Comparison of ENCODE assay signal across 17 cellular contexts in genomic region chr19:35220315-35220921, GRCh38. TPM values are rescaled to one million over a fixed set of nuclear protein-coding genes. Genes with fewer than 3 reads are reported as not detected.
DNase-seq lines count a peak whose midpoint lies in the region; ATAC-seq, FAIRE-seq and TF ChIP-seq lines count a peak whose summit lies in the region.
"Had no signal": no experiment of that assay in that cellular context is flagged by ENCODE, and none has a peak within 500 bp of the region (broad histone marks: within the 10 kb centered on the region; RNA-seq: fewer than 3 reads in every experiment).

No MANE protein-coding gene starts in this region.

- no peak for TF ChIP-seq POLR2A in endothelial cell of umbilical vein (IDR thresholded peaks at IDR 0.05; ENCODE audit: low read depth, low read length)

- ATAC-seq in activated T-cell treated with anti-CD3 and anti-CD28 coated beads, Interleukin-2, amount 50 U/mL, for 72 hours (replicated peaks in 1 of 2), result no peak

- intact Hi-C loops in endothelial cell of umbilical vein (cut with micrococcal nuclease), result no loop called here
- intact Hi-C loops in activated T-helper 1 cell treated with anti-CD3 and anti-CD28 coated beads, Interleukin-12 subunit alpha, Interleukin-12 subunit beta, Interleukin-2, Interleukin-4 antibody, amounts not matched to agents 30 ng/mL and 10 ng/mL and 1 ng/mL, durations not matched to agents 14 hours and 24 hours and 36 hours (cut with micrococcal nuclease), result no loop called here
- intact Hi-C loops in posterior cingulate gyrus (cut with DNase I), result no loop called here

- peaks cover 13% of the 10 kb centered on the region for H3K9me3 Mint-ChIP-seq in activated T-cell treated with anti-CD3 and anti-CD28 coated beads, Interleukin-2, amount 50 U/mL, for 24 hours
- H3K9me3 Mint-ChIP-seq in activated T-cell treated with anti-CD3 and anti-CD28 coated beads, Interleukin-2, amount 50 U/mL, for 72 hours, result peaks cover 7 to 8% of the 10 kb centered on the region in 2 donors
- H3K9me3 Mint-ChIP-seq in activated T-helper 1 cell treated with anti-CD3 and anti-CD28 coated beads, Interleukin-12 subunit alpha, Interleukin-12 subunit beta, Interleukin-2, Interleukin-4 antibody, amounts not matched to agents 30 ng/mL and 10 ng/mL and 1 ng/mL, durations not matched to agents 14 hours and 24 hours and 36 hours, result peaks cover 5% of the 10 kb centered on the region

- no peak overlapping the region for H3K9ac ChIP-seq in endothelial cell of umbilical vein (replicated peaks; ENCODE audit: extremely low read depth, insufficient read depth, low read length)
- no peak overlapping the region for H3K9ac ChIP-seq in rectal smooth muscle tissue (ENCODE audit: low read length)

- no peaks in the 10 kb centered on the region for H3K36me3 Mint-ChIP-seq in activated T-cell treated with anti-CD3 and anti-CD28 coated beads, Interleukin-2, amount 50 U/mL, for 24 hours (ENCODE audit: low read depth)
- H3K36me3 Mint-ChIP-seq in activated T-cell treated with anti-CD3 and anti-CD28 coated beads, Interleukin-2, amount 50 U/mL, for 72 hours (ENCODE audit: insufficient read depth in 2 of 2), result peaks cover 10 to 13% of the 10 kb centered on the region in 2 donors
- H3K36me3 Mint-ChIP-seq in activated T-helper 1 cell treated with anti-CD3 and anti-CD28 coated beads, Interleukin-12 subunit alpha, Interleukin-12 subunit beta, Interleukin-2, Interleukin-4 antibody, amounts not matched to agents 30 ng/mL and 10 ng/mL and 1 ng/mL, durations not matched to agents 14 hours and 24 hours and 36 hours (ENCODE audit: low read depth), result no peaks in the 10 kb centered on the region

- FAIRE-seq in endothelial cell of umbilical vein (lab: Jason Lieb, UNC), result no peak

- no peak for TF ChIP-seq CTCF in endothelial cell of umbilical vein (IDR thresholded peaks at IDR 0.05; ENCODE audit: extremely low read depth in 1 of 2, insufficient read depth in 1 of 2, low read depth in 1 of 2, low read length in 2 of 2)

- no peak overlapping the region for H3K4me2 ChIP-seq in endothelial cell of umbilical vein (ENCODE audit: insufficient read depth, low read length)

- H3K4me1 ChIP-seq in endothelial cell of umbilical vein (ENCODE audit: control insufficient read depth, extremely low read depth, insufficient read depth, low read length), result no peaks in the 10 kb centered on the region
- H3K4me1 ChIP-seq in rectal smooth muscle tissue (ENCODE audit: control insufficient read depth, insufficient read depth, low read length), result no peaks in the 10 kb centered on the region
- H3K4me1 ChIP-seq: Peyer's patch, tibial artery had no signal

- no peak overlapping the region for H3K4me3 Mint-ChIP-seq in activated T-cell treated with anti-CD3 and anti-CD28 coated beads, Interleukin-2, amount 50 U/mL, for 24 hours
- H3K4me3 Mint-ChIP-seq in activated T-cell treated with anti-CD3 and anti-CD28 coated beads, Interleukin-2, amount 50 U/mL, for 72 hours, result no peak overlapping the region
- no peak overlapping the region for H3K4me3 Mint-ChIP-seq in activated T-helper 1 cell treated with anti-CD3 and anti-CD28 coated beads, Interleukin-12 subunit alpha, Interleukin-12 subunit beta, Interleukin-2, Interleukin-4 antibody, amounts not matched to agents 30 ng/mL and 10 ng/mL and 1 ng/mL, durations not matched to agents 14 hours and 24 hours and 36 hours
- H3K4me3 Mint-ChIP-seq: dendritic cell treated with granulocyte-macrophage colony-stimulating factor and Interleukin-4, amounts not matched to agents 40 ng/mL and 50 ng/mL, for 4 days; neural crest cell had no signal

- H2AFZ ChIP-seq in endothelial cell of umbilical vein (ENCODE audit: low read depth, low read length), result no peak overlapping the region

- no peaks in the 10 kb centered on the region for H3K79me2 ChIP-seq in endothelial cell of umbilical vein (ENCODE audit: control insufficient read depth, insufficient read depth, low read length)

- no peaks in the 10 kb centered on the region for H3K36me3 ChIP-seq in endothelial cell of umbilical vein (ENCODE audit: control insufficient read depth in 2 of 2, extremely low read depth in 1 of 2, insufficient read depth in 2 of 2, low read length in 2 of 2)
- H3K36me3 ChIP-seq in rectal smooth muscle tissue (ENCODE audit: control insufficient read depth, insufficient read depth, low read length), result no peaks in the 10 kb centered on the region
- H3K36me3 ChIP-seq: Peyer's patch, tibial artery had no signal

- peaks cover 42% of the 10 kb centered on the region for H3K4me1 Mint-ChIP-seq in activated T-cell treated with anti-CD3 and anti-CD28 coated beads, Interleukin-2, amount 50 U/mL, for 24 hours (ENCODE audit: low read depth)
- H3K4me1 Mint-ChIP-seq in activated T-cell treated with anti-CD3 and anti-CD28 coated beads, Interleukin-2, amount 50 U/mL, for 72 hours (ENCODE audit: low read depth), result peaks cover 17% of the 10 kb centered on the region
- peaks cover 16% of the 10 kb centered on the region for H3K4me1 Mint-ChIP-seq in activated T-helper 1 cell treated with anti-CD3 and anti-CD28 coated beads, Interleukin-12 subunit alpha, Interleukin-12 subunit beta, Interleukin-2, Interleukin-4 antibody, amounts not matched to agents 30 ng/mL and 10 ng/mL and 1 ng/mL, durations not matched to agents 14 hours and 24 hours and 36 hours (ENCODE audit: low read depth)
- H3K4me1 Mint-ChIP-seq: neural crest cell had no signal

- no peak overlapping the region for H3K4me3 ChIP-seq in endothelial cell of umbilical vein (replicated peaks in 1 of 3; ENCODE audit: insufficient read depth in 1 of 3, low read depth in 1 of 3, low read length in 3 of 3)
- peak overlapping the region; percentile 8 for H3K4me3 ChIP-seq in rectal smooth muscle tissue (ENCODE audit: low read length)
- H3K4me3 ChIP-seq: Peyer's patch, tibial artery had no signal

- dilution Hi-C loops in endothelial cell of umbilical vein (cut with MboI; ENCODE audit: extremely low pct_ligation_motif_present, low sequenced_read_pairs), result no loop called here

- no peak overlapping the region for H3K27ac Mint-ChIP-seq in activated T-cell treated with anti-CD3 and anti-CD28 coated beads, Interleukin-2, amount 50 U/mL, for 24 hours
- no peak overlapping the region for H3K27ac Mint-ChIP-seq in activated T-cell treated with anti-CD3 and anti-CD28 coated beads, Interleukin-2, amount 50 U/mL, for 72 hours
- H3K27ac Mint-ChIP-seq in activated T-helper 1 cell treated with anti-CD3 and anti-CD28 coated beads, Interleukin-12 subunit alpha, Interleukin-12 subunit beta, Interleukin-2, Interleukin-4 antibody, amounts not matched to agents 30 ng/mL and 10 ng/mL and 1 ng/mL, durations not matched to agents 14 hours and 24 hours and 36 hours, result no peak overlapping the region
- H3K27ac Mint-ChIP-seq: dendritic cell treated with granulocyte-macrophage colony-stimulating factor and Interleukin-4, amounts not matched to agents 40 ng/mL and 50 ng/mL, for 4 days had no signal

- POLR2A ChIA-PET in endothelial cell of umbilical vein (lab: Charles Lee), result no interaction called here

- H4K20me1 ChIP-seq in endothelial cell of umbilical vein (replicated peaks; ENCODE audit: control insufficient read depth, extremely low read depth, insufficient read depth, low read length), result no peaks in the 10 kb centered on the region

- no peaks in the 10 kb centered on the region for H3K27me3 Mint-ChIP-seq in activated T-cell treated with anti-CD3 and anti-CD28 coated beads, Interleukin-2, amount 50 U/mL, for 24 hours
- H3K27me3 Mint-ChIP-seq in activated T-cell treated with anti-CD3 and anti-CD28 coated beads, Interleukin-2, amount 50 U/mL, for 72 hours (ENCODE audit: low read depth), result no peaks in the 10 kb centered on the region
- H3K27me3 Mint-ChIP-seq in activated T-helper 1 cell treated with anti-CD3 and anti-CD28 coated beads, Interleukin-12 subunit alpha, Interleukin-12 subunit beta, Interleukin-2, Interleukin-4 antibody, amounts not matched to agents 30 ng/mL and 10 ng/mL and 1 ng/mL, durations not matched to agents 14 hours and 24 hours and 36 hours (ENCODE audit: insufficient read depth), result peaks cover 1% of the 10 kb centered on the region

- H3K27me3 ChIP-seq in endothelial cell of umbilical vein (ENCODE audit: control insufficient read depth in 2 of 2, insufficient read depth in 2 of 2, low read length in 2 of 2) (peaks cover 0 to 2% of the 10 kb centered on the region in 2 experiments), rectal smooth muscle tissue (ENCODE audit: control insufficient read depth, insufficient read depth, low read length) (no peaks in the 10 kb centered on the region)
- H3K27me3 ChIP-seq: Peyer's patch had no signal

- no peaks in the 10 kb centered on the region for H3K9me1 ChIP-seq in endothelial cell of umbilical vein (replicated peaks; ENCODE audit: control insufficient read depth, extremely low read depth, insufficient read depth, low read length)

- DNase-seq in activated T-cell treated with anti-CD3 and anti-CD28 coated beads, Interleukin-2, amount 50 U/mL, for 24 hours, result peak; percentile 24
- no peak for DNase-seq in activated T-cell treated with anti-CD3 and anti-CD28 coated beads, Interleukin-2, amount 50 U/mL, for 72 hours
- peak; percentile 65 for DNase-seq in NCI-H226
- DNase-seq in endothelial cell of umbilical vein (ENCODE audit: low read depth, low spot score), result peak; percentile 9
- DNase-seq in activated T-helper 1 cell treated with anti-CD3 and anti-CD28 coated beads, Interleukin-12 subunit alpha, Interleukin-12 subunit beta, Interleukin-2, Interleukin-4 antibody, amounts not matched to agents 30 ng/mL and 10 ng/mL and 1 ng/mL, durations not matched to agents 14 hours and 24 hours and 36 hours (ENCODE audit: low spot score), result no peak
- no peak for DNase-seq in GM19240 (ENCODE audit: insufficient read length, low spot score)
- DNase-seq in posterior cingulate gyrus, result no peak
- DNase-seq: activated CD4-positive, CD25-positive, alpha-beta regulatory T cell; NCI-H187; NCI-H526 treated with DMSO at 0.1 percent for 48 hours; stimulated activated CD4-positive, alpha-beta T cell treated with anti-CD3 and anti-CD28 coated beads, Interleukin-4, amount 100 ng/mL, for 1 hour; tibial artery had no signal

- BruUV-seq in endothelial cell of umbilical vein (replicated peaks; lab: Mats Ljungman, UMichigan), result no TSS peak

- H3K27ac ChIP-seq in endothelial cell of umbilical vein (ENCODE audit: insufficient read depth, low read depth, low read length), result no peak overlapping the region
- H3K27ac ChIP-seq in rectal smooth muscle tissue (ENCODE audit: low read depth, low read length), result no peak overlapping the region
- H3K27ac ChIP-seq: Peyer's patch, tibial artery had no signal

- CTCF ChIA-PET in endothelial cell of umbilical vein (lab: Charles Lee), result no interaction called here

- no peaks in the 10 kb centered on the region for H3K9me3 ChIP-seq in endothelial cell of umbilical vein (replicated peaks; ENCODE audit: control insufficient read depth, insufficient read depth, low read length)
- H3K9me3 ChIP-seq: Peyer's patch had no signal

RNA-seq across cellular contexts. Expression of gene FAM187B, which starts 8.1 kb away (rescaled TPM):
- not detected for total RNA-seq in activated T-cell treated with anti-CD3 and anti-CD28 coated beads, Interleukin-2, amount 50 U/mL, for 72 hours
- total RNA-seq in endothelial cell of umbilical vein, result not detected in 2 replicates
- not detected in 2 replicates for polyA plus RNA-seq in endothelial cell of umbilical vein
- polyA plus RNA-seq in endothelial cell of umbilical vein (2011; cell fraction: cytosol; rRNA removed), result not detected in 2 replicates
- polyA plus RNA-seq in endothelial cell of umbilical vein (2011; cell fraction: nucleus; rRNA removed), result not detected in 2 replicates
- not detected in 2 replicates for polyA plus RNA-seq in endothelial cell of umbilical vein (2012)
- not detected in 2 replicates for polyA minus RNA-seq in endothelial cell of umbilical vein
- not detected for polyA minus RNA-seq in endothelial cell of umbilical vein (2011; cell fraction: cytosol; rRNA and poly(A)+ RNA removed)
- not detected in 2 replicates for polyA minus RNA-seq in endothelial cell of umbilical vein (2011; cell fraction: nucleus; rRNA and poly(A)+ RNA removed)
- not detected in 2 replicates for total RNA-seq in activated T-helper 1 cell treated with anti-CD3 and anti-CD28 coated beads, Interleukin-12 subunit alpha, Interleukin-12 subunit beta, Interleukin-2, Interleukin-4 antibody, amounts not matched to agents 30 ng/mL and 10 ng/mL and 1 ng/mL, durations not matched to agents 14 hours and 24 hours and 36 hours
- total RNA-seq: lower leg skin, neural crest cell, Peyer's patch had no signal

RNA-seq across cellular contexts. Expression of gene LSR, which starts 28.4 kb away (rescaled TPM):
- total RNA-seq in activated T-cell treated with anti-CD3 and anti-CD28 coated beads, Interleukin-2, amount 50 U/mL, for 72 hours, result 10 to 100 TPM; 24.2 to 41.1 TPM
- total RNA-seq in endothelial cell of umbilical vein, result 0.74 and 1.0 TPM in 2 replicates
- 0.76 and 0.94 TPM in 2 replicates for polyA plus RNA-seq in endothelial cell of umbilical vein
- polyA plus RNA-seq in endothelial cell of umbilical vein (2011; cell fraction: cytosol; rRNA removed), result 0.43 and 0.58 TPM in 2 replicates
- polyA plus RNA-seq in endothelial cell of umbilical vein (2011; cell fraction: nucleus; rRNA removed), result 0.12 and 0.20 TPM in 2 replicates
- polyA plus RNA-seq in endothelial cell of umbilical vein (2012), result 0.37 and 0.71 TPM in 2 replicates
- polyA minus RNA-seq in endothelial cell of umbilical vein, result 0.22 and 0.47 TPM in 2 replicates
- polyA minus RNA-seq in endothelial cell of umbilical vein (2011; cell fraction: cytosol; rRNA and poly(A)+ RNA removed), result 45.3 TPM
- 0.34 TPM in 1 of 2 replicates, not detected in the other for polyA minus RNA-seq in endothelial cell of umbilical vein (2011; cell fraction: nucleus; rRNA and poly(A)+ RNA removed)
- 2.7 and 4.0 TPM in 2 replicates for total RNA-seq in activated T-helper 1 cell treated with anti-CD3 and anti-CD28 coated beads, Interleukin-12 subunit alpha, Interleukin-12 subunit beta, Interleukin-2, Interleukin-4 antibody, amounts not matched to agents 30 ng/mL and 10 ng/mL and 1 ng/mL, durations not matched to agents 14 hours and 24 hours and 36 hours

RNA-seq across cellular contexts. Expression of gene USF2, which starts 48.3 kb away (rescaled TPM):
- 100 to 1,000 TPM; 202 to 212 TPM for total RNA-seq in activated T-cell treated with anti-CD3 and anti-CD28 coated beads, Interleukin-2, amount 50 U/mL, for 72 hours
- 76.8 and 85.8 TPM in 2 replicates for total RNA-seq in endothelial cell of umbilical vein
- 75.0 and 80.5 TPM in 2 replicates for polyA plus RNA-seq in endothelial cell of umbilical vein
- polyA plus RNA-seq in endothelial cell of umbilical vein (2011; cell fraction: cytosol; rRNA removed), result 53.8 and 74.8 TPM in 2 replicates
- 115 and 123 TPM in 2 replicates for polyA plus RNA-seq in endothelial cell of umbilical vein (2011; cell fraction: nucleus; rRNA removed)
- polyA plus RNA-seq in endothelial cell of umbilical vein (2012), result 61.5 and 72.4 TPM in 2 replicates
- 39.8 and 71.2 TPM in 2 replicates for polyA minus RNA-seq in endothelial cell of umbilical vein
- polyA minus RNA-seq in endothelial cell of umbilical vein (2011; cell fraction: cytosol; rRNA and poly(A)+ RNA removed), result 63.2 TPM
- 24.9 and 34.6 TPM in 2 replicates for polyA minus RNA-seq in endothelial cell of umbilical vein (2011; cell fraction: nucleus; rRNA and poly(A)+ RNA removed)
- total RNA-seq in activated T-helper 1 cell treated with anti-CD3 and anti-CD28 coated beads, Interleukin-12 subunit alpha, Interleukin-12 subunit beta, Interleukin-2, Interleukin-4 antibody, amounts not matched to agents 30 ng/mL and 10 ng/mL and 1 ng/mL, durations not matched to agents 14 hours and 24 hours and 36 hours, result 156 and 164 TPM in 2 replicates

Comparison
In these comparisons a context has a peak if more than half of its experiments do, and no peak if none do; other contexts are left out.
1. DNase-seq: peak in activated T-cell treated with anti-CD3 and anti-CD28 coated beads, Interleukin-2, amount 50 U/mL, for 24 hours (single experiment), NCI-H226 (single experiment) and endothelial cell of umbilical vein (single experiment); none in activated T-cell treated with anti-CD3 and anti-CD28 coated beads, Interleukin-2, amount 50 U/mL, for 72 hours (0 of 2), activated T-helper 1 cell treated with anti-CD3 and anti-CD28 coated beads, Interleukin-12 subunit alpha, Interleukin-12 subunit beta, Interleukin-2, Interleukin-4 antibody, amounts not matched to agents 30 ng/mL and 10 ng/mL and 1 ng/mL, durations not matched to agents 14 hours and 24 hours and 36 hours (single experiment), GM19240 (single experiment) and posterior cingulate gyrus (0 of 10).